Comparison of ENCODE assay signal across 2 cellular contexts in the genomic region with DNA sequence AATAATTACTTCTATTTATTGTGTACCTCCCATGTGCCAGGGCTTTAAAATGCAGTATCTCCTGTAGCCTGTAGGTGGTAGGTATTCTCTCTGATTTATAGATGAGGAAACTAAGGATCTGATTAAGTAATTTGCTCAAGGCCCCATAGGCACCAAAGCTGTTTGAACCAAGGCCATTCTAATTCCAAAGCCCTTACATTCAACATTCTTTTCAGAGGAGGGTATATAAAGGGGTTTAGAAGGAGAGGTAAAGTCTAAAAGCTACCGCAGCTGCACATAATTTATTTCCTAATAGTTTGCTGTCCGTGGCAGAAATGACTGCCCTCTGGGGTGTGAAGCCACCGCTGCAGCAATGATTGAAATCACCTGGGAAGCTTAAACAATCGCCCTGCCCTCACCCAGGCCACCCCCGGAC.
TF ChIP-seq lines count a peak whose summit lies in the region.

No MANE protein-coding gene starts in this region.

TF ChIP-seq in A549, 52 proteins besides CTCF, POLR2A, EP300 and RAD21 (continued from another document):
- TF ChIP-seq MAZ (IDR thresholded peaks at IDR 0.05; ENCODE audit: borderline replicate concordance, low read depth, low read length) (no peak), HDAC2 (IDR thresholded peaks at IDR 0.05) (no peak)

TF ChIP-seq in GM23338, 12 proteins besides CTCF, POLR2A, EP300 and RAD21:
- TF ChIP-seq, protein P1, sequence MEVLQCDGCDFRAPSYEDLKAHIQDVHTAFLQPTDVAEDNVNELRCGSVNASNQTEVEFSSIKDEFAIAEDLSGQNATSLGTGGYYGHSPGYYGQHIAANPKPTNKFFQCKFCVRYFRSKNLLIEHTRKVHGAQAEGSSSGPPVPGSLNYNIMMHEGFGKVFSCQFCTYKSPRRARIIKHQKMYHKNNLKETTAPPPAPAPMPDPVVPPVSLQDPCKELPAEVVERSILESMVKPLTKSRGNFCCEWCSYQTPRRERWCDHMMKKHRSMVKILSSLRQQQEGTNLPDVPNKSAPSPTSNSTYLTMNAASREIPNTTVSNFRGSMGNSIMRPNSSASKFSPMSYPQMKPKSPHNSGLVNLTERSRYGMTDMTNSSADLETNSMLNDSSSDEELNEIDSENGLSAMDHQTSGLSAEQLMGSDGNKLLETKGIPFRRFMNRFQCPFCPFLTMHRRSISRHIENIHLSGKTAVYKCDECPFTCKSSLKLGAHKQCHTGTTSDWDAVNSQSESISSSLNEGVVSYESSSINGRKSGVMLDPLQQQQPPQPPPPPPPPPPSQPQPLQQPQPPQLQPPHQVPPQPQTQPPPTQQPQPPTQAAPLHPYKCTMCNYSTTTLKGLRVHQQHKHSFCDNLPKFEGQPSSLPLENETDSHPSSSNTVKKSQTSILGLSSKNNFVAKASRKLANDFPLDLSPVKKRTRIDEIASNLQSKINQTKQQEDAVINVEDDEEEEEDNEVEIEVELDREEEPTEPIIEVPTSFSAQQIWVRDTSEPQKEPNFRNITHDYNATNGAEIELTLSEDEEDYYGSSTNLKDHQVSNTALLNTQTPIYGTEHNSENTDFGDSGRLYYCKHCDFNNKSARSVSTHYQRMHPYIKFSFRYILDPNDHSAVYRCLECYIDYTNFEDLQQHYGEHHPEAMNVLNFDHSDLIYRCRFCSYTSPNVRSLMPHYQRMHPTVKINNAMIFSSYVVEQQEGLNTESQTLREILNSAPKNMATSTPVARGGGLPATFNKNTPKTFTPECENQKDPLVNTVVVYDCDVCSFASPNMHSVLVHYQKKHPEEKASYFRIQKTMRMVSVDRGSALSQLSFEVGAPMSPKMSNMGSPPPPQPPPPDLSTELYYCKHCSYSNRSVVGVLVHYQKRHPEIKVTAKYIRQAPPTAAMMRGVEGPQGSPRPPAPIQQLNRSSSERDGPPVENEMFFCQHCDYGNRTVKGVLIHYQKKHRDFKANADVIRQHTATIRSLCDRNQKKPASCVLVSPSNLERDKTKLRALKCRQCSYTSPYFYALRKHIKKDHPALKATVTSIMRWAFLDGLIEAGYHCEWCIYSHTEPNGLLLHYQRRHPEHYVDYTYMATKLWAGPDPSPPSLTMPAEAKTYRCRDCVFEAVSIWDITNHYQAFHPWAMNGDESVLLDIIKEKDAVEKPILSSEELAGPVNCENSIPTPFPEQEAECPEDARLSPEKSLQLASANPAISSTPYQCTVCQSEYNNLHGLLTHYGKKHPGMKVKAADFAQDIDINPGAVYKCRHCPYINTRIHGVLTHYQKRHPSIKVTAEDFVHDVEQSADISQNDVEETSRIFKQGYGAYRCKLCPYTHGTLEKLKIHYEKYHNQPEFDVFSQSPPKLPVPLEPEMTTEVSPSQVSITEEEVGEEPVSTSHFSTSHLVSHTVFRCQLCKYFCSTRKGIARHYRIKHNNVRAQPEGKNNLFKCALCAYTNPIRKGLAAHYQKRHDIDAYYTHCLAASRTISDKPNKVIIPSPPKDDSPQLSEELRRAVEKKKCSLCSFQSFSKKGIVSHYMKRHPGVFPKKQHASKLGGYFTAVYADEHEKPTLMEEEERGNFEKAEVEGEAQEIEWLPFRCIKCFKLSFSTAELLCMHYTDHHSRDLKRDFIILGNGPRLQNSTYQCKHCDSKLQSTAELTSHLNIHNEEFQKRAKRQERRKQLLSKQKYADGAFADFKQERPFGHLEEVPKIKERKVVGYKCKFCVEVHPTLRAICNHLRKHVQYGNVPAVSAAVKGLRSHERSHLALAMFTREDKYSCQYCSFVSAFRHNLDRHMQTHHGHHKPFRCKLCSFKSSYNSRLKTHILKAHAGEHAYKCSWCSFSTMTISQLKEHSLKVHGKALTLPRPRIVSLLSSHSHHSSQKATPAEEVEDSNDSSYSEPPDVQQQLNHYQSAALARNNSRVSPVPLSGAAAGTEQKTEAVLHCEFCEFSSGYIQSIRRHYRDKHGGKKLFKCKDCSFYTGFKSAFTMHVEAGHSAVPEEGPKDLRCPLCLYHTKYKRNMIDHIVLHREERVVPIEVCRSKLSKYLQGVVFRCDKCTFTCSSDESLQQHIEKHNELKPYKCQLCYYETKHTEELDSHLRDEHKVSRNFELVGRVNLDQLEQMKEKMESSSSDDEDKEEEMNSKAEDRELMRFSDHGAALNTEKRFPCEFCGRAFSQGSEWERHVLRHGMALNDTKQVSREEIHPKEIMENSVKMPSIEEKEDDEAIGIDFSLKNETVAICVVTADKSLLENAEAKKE (CRISPR knock-in tag; IDR thresholded peaks at IDR 0.05): no peak
- no peak for TF ChIP-seq NANOG (IDR thresholded peaks at IDR 0.05; ENCODE audit: borderline replicate concordance)
- TF ChIP-seq, protein P2, sequence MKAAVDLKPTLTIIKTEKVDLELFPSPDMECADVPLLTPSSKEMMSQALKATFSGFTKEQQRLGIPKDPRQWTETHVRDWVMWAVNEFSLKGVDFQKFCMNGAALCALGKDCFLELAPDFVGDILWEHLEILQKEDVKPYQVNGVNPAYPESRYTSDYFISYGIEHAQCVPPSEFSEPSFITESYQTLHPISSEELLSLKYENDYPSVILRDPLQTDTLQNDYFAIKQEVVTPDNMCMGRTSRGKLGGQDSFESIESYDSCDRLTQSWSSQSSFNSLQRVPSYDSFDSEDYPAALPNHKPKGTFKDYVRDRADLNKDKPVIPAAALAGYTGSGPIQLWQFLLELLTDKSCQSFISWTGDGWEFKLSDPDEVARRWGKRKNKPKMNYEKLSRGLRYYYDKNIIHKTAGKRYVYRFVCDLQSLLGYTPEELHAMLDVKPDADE (IDR thresholded peaks at IDR 0.05): no peak
